ENCODE assay signal across 29 cellular contexts in the genomic region with DNA sequence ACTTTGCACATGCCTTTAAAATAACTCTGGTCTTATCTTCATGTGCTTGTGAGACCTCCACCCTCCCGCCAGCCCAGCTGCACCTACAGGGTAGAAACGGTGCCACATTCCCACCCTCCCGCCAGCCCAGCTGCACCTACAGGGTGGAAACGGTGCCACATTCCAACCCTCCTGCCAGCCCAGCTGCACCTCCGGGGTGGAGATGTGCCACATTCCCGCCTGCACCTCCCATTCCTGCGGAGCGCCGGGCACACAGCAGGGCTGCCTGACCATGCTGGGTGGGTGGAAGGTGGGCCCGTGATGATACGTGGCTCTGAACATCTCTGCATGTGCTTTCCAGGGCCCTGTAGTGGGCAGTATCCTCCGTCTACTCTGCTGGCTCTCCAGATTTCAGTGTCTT.
"Had no signal": no experiment of that assay in that cellular context is flagged by ENCODE, and none has a peak within 500 bp of the region (broad histone marks: within the 10 kb centered on the region; RNA-seq: fewer than 3 reads in every experiment).

No MANE protein-coding gene starts in this region.

- DNase-seq: activated CD4-positive, alpha-beta T cell treated with anti-CD3 and anti-CD28 coated beads, Interleukin-2, amount 10 ng/mL, durations not matched to agents 24 days and 14 days; activated CD4-positive, CD25-positive, alpha-beta regulatory T cell treated with anti-CD3 and anti-CD28 coated beads, Interleukin-2, amount 50 U/mL, for 72 hours; activated CD8-positive, alpha-beta T cell treated with anti-CD3 and anti-CD28 coated beads for 36 hours; activated naive CD8-positive, alpha-beta T cell treated with anti-CD3 and anti-CD28 coated beads, Interleukin-2, amount 50 U/mL, for 24 hours; activated T-cell treated with anti-CD3 and anti-CD28 coated beads, Interleukin-2, amount 50 U/mL, for 4 hours; cortex of kidney; foreskin fibroblast; hippocampal formation; mesendoderm; mucosa of descending colon; ovary; retina; stimulated activated CD4-positive, alpha-beta T cell treated with anti-CD3 and anti-CD28 coated beads, Interleukin-12 subunit alpha, Interleukin-12 subunit beta, amount 100 ng/mL, for 4 hours; stimulated activated CD4-positive, alpha-beta T cell treated with anti-CD3 and anti-CD28 coated beads, Interleukin-4, amount 100 ng/mL, for 1 hour; substantia nigra; SW 1271; T-helper 2 cell; thyroid gland had no signal

- H3K4me3 ChIP-seq: lung, mucosa of descending colon, ovary, prostate gland, skin epidermis, thyroid gland had no signal

- H3K4me1 Mint-ChIP-seq: endodermal cell, nephron had no signal

- H3K4me1 ChIP-seq: prostate gland, thyroid gland had no signal

- H3K27ac Mint-ChIP-seq: activated CD4-positive, alpha-beta T cell treated with anti-CD3 and anti-CD28 coated beads, Interleukin-2, amount 10 ng/mL, durations not matched to agents 24 days and 14 days; activated CD8-positive, alpha-beta T cell treated with anti-CD3 and anti-CD28 coated beads for 36 hours; activated naive CD4-positive, alpha-beta T cell treated with anti-CD3 and anti-CD28 coated beads, Interleukin-2, amount 50 U/mL, for 24 hours; activated naive CD8-positive, alpha-beta T cell treated with anti-CD3 and anti-CD28 coated beads, Interleukin-2, amount 50 U/mL, for 24 hours; activated T-helper 2 cell treated with anti-CD3 and anti-CD28 coated beads, Interferon-gamma antibody, Interleukin-2, Interleukin-4, amounts not matched to agents 10 μg/mL and 5 μg/mL and 100 μg/mL, durations not matched to agents 14 hours and 24 hours and 36 hours; endodermal cell; nephron; stimulated activated naive CD8-positive, alpha-beta T cell treated with anti-CD3 and anti-CD28 coated beads, Interleukin-15, Interleukin-2, amounts not matched to agents 100 ng/mL and 50 ng/mL, for 24 hours had no signal

- H3K9me3 Mint-ChIP-seq: activated CD4-positive, alpha-beta T cell treated with anti-CD3 and anti-CD28 coated beads, Interleukin-2, amount 10 ng/mL, durations not matched to agents 24 days and 14 days; activated CD8-positive, alpha-beta T cell treated with anti-CD3 and anti-CD28 coated beads for 36 hours; activated naive CD4-positive, alpha-beta T cell treated with anti-CD3 and anti-CD28 coated beads, Interleukin-2, amount 50 U/mL, for 24 hours; activated naive CD8-positive, alpha-beta T cell treated with anti-CD3 and anti-CD28 coated beads, Interleukin-2, amount 50 U/mL, for 24 hours; activated T-cell treated with anti-CD3 and anti-CD28 coated beads, Interleukin-2, amount 50 U/mL, for 4 hours; nephron; stimulated activated naive CD8-positive, alpha-beta T cell treated with anti-CD3 and anti-CD28 coated beads, Interleukin-15, Interleukin-2, amounts not matched to agents 100 ng/mL and 50 ng/mL, for 24 hours had no signal

- H3K27ac ChIP-seq: neutrophil, ovary, prostate gland, skin epidermis, thyroid gland had no signal

- H3K36me3 ChIP-seq: neutrophil, ovary, prostate gland, thyroid gland had no signal

- H3K4me3 Mint-ChIP-seq: activated CD4-positive, alpha-beta T cell treated with anti-CD3 and anti-CD28 coated beads, Interleukin-2, amount 10 ng/mL, durations not matched to agents 24 days and 14 days; activated CD8-positive, alpha-beta T cell treated with anti-CD3 and anti-CD28 coated beads for 36 hours; activated naive CD4-positive, alpha-beta T cell treated with anti-CD3 and anti-CD28 coated beads, Interleukin-2, amount 50 U/mL, for 24 hours; activated naive CD8-positive, alpha-beta T cell treated with anti-CD3 and anti-CD28 coated beads, Interleukin-2, amount 50 U/mL, for 24 hours; activated T-cell treated with anti-CD3 and anti-CD28 coated beads, Interleukin-2, amount 50 U/mL, for 4 hours; endodermal cell; nephron; stimulated activated naive CD8-positive, alpha-beta T cell treated with anti-CD3 and anti-CD28 coated beads, Interleukin-15, Interleukin-2, amounts not matched to agents 100 ng/mL and 50 ng/mL, for 24 hours had no signal

- H3K9me3 ChIP-seq: mucosa of descending colon, neutrophil, ovary, prostate gland, thyroid gland had no signal

- ATAC-seq: activated CD8-positive, alpha-beta T cell treated with anti-CD3 and anti-CD28 coated beads for 36 hours; activated naive CD8-positive, alpha-beta T cell treated with anti-CD3 and anti-CD28 coated beads, Interleukin-2, amount 50 U/mL, for 24 hours; activated T-cell treated with anti-CD3 and anti-CD28 coated beads, Interleukin-2, amount 50 U/mL, for 4 hours; esophagus mucosa; mucosa of descending colon; sciatic nerve had no signal

- H3K27me3 ChIP-seq: ovary, thyroid gland had no signal
